22 cellular contexts compared by ENCODE assay signal in genomic region chr3:50441818-50442217, GRCh38.
DNase-seq lines count a peak whose midpoint lies in the region; ATAC-seq and TF ChIP-seq lines count a peak whose summit lies in the region.
"Had no signal": no experiment of that assay in that cellular context is flagged by ENCODE, and none has a peak within 500 bp of the region (broad histone marks: within the 10 kb centered on the region; RNA-seq: fewer than 3 reads in every experiment).

No MANE protein-coding gene starts in this region.

- peaks cover 24% of the 10 kb centered on the region for H3K4me1 Mint-ChIP-seq in nephron
- H3K4me1 Mint-ChIP-seq: CD4-positive, alpha-beta memory T cell had no signal

- H3K36me3 ChIP-seq in left ventricle myocardium inferior (no peaks in the 10 kb centered on the region), upper lobe of right lung (no peaks in the 10 kb centered on the region)
- H3K36me3 ChIP-seq: SJCRH30 had no signal

- H3K27ac ChIP-seq in left ventricle myocardium inferior (replicated peaks) (no peak overlapping the region), upper lobe of right lung (peak overlapping the region; percentile 42)
- H3K27ac ChIP-seq: A549, SJCRH30 had no signal

- ATAC-seq in left ventricle myocardium superior = peak; percentile 38
- ATAC-seq in upper lobe of right lung = peak; percentile 5
- ATAC-seq: A549, HCT116, SK-N-SH treated with all-trans-retinoic acid at 6 μM for 48 hours had no signal

- no peak overlapping the region for H3K4me3 Mint-ChIP-seq in nephron
- H3K4me3 Mint-ChIP-seq: CD4-positive, alpha-beta memory T cell had no signal

- H3K9me3 Mint-ChIP-seq in nephron = no peaks in the 10 kb centered on the region
- H3K9me3 Mint-ChIP-seq: CD4-positive, alpha-beta memory T cell had no signal

- intact Hi-C loops in left ventricle myocardium superior (cut with micrococcal nuclease) = no loop called here
- intact Hi-C loops in left ventricle myocardium inferior (cut with micrococcal nuclease) = no loop called here
- intact Hi-C loops in upper lobe of right lung (cut with DNase I) = no loop called here

- peaks cover 31% of the 10 kb centered on the region for H3K4me1 ChIP-seq in left ventricle myocardium inferior
- H3K4me1 ChIP-seq in upper lobe of right lung = peaks cover 27% of the 10 kb centered on the region
- H3K4me1 ChIP-seq: A549, SJCRH30 had no signal

- peaks cover 9% of the 10 kb centered on the region for H3K27me3 Mint-ChIP-seq in nephron (ENCODE audit: low read depth)
- H3K27me3 Mint-ChIP-seq: CD4-positive, alpha-beta memory T cell had no signal

- H3K27me3 ChIP-seq in left ventricle myocardium inferior (ENCODE audit: low read depth) = no peaks in the 10 kb centered on the region
- H3K27me3 ChIP-seq in upper lobe of right lung = no peaks in the 10 kb centered on the region
- H3K27me3 ChIP-seq: SJCRH30 had no signal

- no peaks in the 10 kb centered on the region for H3K36me3 Mint-ChIP-seq in nephron (ENCODE audit: low read depth)
- H3K36me3 Mint-ChIP-seq: CD4-positive, alpha-beta memory T cell had no signal

- H3K4me3 ChIP-seq in left ventricle myocardium inferior (no peak overlapping the region), fibroblast of the aortic adventitia (ENCODE audit: low read depth, low read length) (no peak overlapping the region), upper lobe of right lung (no peak overlapping the region)
- H3K4me3 ChIP-seq: A549, SJCRH30 had no signal

- peak overlapping the region in 2 of 3 experiments; percentile 42 to 64 for H3K27ac Mint-ChIP-seq in nephron

- no peaks in the 10 kb centered on the region for H3K9me3 ChIP-seq in left ventricle myocardium inferior (replicated peaks)
- no peaks in the 10 kb centered on the region for H3K9me3 ChIP-seq in upper lobe of right lung
- H3K9me3 ChIP-seq: A549, SJCRH30 had no signal

- no peak for TF ChIP-seq CTCF in left ventricle myocardium inferior (IDR thresholded peaks at IDR 0.05; ENCODE audit: borderline replicate concordance)
- no peak for TF ChIP-seq CTCF in fibroblast of the aortic adventitia (IDR thresholded peaks at IDR 0.05; ENCODE audit: insufficient read depth, low read length)
- TF ChIP-seq CTCF in nephron (IDR thresholded peaks at IDR 0.05; ENCODE audit: unreplicated experiment in 3 of 3) = no peak
- TF ChIP-seq CTCF in upper lobe of right lung (IDR thresholded peaks at IDR 0.05) = no peak

- DNase-seq in left ventricle myocardium superior (peak; percentile 46), left ventricle myocardium inferior (no peak), fibroblast of the aortic adventitia (ENCODE audit: low read depth) (peak; percentile 7), upper lobe of right lung (no peak), T-helper 2 cell (no peak)
- DNase-seq in stimulated activated CD4-positive, alpha-beta T cell treated with anti-CD3 and anti-CD28 coated beads, Interleukin-4, amount 100 ng/mL, for 1 hour = no peak
- DNase-seq: C1 segment of cervical spinal cord; CD4-positive, alpha-beta memory T cell; COR-L47; DMS79; EL; GF-D8; IMR-90; KG1; MM.1S; NCI-H2081; NCI-H774; SJCRH30 had no signal

Comparison
In these comparisons a context has a peak if more than half of its experiments do, and no peak if none do; other contexts are left out.
1. DNase-seq: peak in left ventricle myocardium superior (single experiment) and fibroblast of the aortic adventitia (single experiment); none in left ventricle myocardium inferior (single experiment), upper lobe of right lung (single experiment), stimulated activated CD4-positive, alpha-beta T cell treated with anti-CD3 and anti-CD28 coated beads, Interleukin-4, amount 100 ng/mL, for 1 hour (single experiment) and T-helper 2 cell (0 of 5).